ENCODE assay signal across 1 cellular context in the genomic region with DNA sequence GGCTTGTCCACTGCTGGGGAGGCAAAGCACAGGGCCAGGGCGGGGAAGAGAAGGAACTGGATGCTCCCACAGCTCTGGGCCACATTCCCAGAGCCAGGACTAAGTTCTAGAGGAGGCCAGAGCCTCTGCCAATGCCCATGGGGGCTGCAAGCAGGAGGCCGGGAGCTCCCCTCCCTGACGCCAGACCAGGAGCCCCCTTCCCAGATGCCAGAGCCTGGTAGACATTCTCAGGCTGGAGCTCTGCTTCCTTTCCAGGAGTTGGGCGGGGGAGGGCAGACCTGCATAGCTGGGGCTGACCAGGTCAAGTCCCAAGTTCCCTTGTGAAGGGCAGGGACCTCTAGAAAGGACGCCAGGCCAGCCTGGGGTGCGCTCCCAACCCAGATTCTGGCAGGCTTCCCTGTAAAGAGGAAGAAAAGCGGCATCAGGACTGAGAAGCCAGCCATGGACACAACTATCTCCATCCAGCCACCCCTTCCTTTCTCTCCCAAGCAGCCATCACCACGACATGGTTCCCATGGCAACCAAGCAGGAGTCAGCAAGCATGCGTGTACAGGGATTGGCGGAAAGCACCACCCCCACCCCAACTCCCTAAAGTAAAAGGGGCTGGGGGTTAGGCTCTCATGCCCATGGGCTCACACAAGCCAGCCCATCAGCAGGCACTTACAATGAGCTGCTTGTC.
TF ChIP-seq lines count a peak whose summit lies in the region.

No MANE protein-coding gene starts in this region.

TF ChIP-seq in GM23338, 12 proteins besides CTCF, POLR2A, EP300 and RAD21 (continued from another document):
- TF ChIP-seq, protein P1, sequence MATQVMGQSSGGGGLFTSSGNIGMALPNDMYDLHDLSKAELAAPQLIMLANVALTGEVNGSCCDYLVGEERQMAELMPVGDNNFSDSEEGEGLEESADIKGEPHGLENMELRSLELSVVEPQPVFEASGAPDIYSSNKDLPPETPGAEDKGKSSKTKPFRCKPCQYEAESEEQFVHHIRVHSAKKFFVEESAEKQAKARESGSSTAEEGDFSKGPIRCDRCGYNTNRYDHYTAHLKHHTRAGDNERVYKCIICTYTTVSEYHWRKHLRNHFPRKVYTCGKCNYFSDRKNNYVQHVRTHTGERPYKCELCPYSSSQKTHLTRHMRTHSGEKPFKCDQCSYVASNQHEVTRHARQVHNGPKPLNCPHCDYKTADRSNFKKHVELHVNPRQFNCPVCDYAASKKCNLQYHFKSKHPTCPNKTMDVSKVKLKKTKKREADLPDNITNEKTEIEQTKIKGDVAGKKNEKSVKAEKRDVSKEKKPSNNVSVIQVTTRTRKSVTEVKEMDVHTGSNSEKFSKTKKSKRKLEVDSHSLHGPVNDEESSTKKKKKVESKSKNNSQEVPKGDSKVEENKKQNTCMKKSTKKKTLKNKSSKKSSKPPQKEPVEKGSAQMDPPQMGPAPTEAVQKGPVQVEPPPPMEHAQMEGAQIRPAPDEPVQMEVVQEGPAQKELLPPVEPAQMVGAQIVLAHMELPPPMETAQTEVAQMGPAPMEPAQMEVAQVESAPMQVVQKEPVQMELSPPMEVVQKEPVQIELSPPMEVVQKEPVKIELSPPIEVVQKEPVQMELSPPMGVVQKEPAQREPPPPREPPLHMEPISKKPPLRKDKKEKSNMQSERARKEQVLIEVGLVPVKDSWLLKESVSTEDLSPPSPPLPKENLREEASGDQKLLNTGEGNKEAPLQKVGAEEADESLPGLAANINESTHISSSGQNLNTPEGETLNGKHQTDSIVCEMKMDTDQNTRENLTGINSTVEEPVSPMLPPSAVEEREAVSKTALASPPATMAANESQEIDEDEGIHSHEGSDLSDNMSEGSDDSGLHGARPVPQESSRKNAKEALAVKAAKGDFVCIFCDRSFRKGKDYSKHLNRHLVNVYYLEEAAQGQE (IDR thresholded peaks at IDR 0.05; ENCODE audit: unreplicated experiment), result no peak
- TF ChIP-seq CREB1 (CRISPR knock-in tag; IDR thresholded peaks at IDR 0.05; ENCODE audit: low read depth), result no peak
